Comparison of ENCODE assay signal across 8 cellular contexts in genomic region chr1:94247146-94248094, GRCh38. TPM values are rescaled to one million over a fixed set of nuclear protein-coding genes. Genes with fewer than 3 reads are reported as not detected.
A peak's percentile ranks its signal among the peaks of the same experiment; 100 is the strongest.
DNase-seq lines count a peak whose midpoint lies in the region; ATAC-seq, FAIRE-seq and TF ChIP-seq lines count a peak whose summit lies in the region.

No MANE protein-coding gene starts in this region.

- peaks cover 4% of the 10 kb centered on the region for H3K9me3 ChIP-seq in CD8-positive, alpha-beta T cell (ENCODE audit: low read length)
- H3K9me3 ChIP-seq in iPS-20b (ENCODE audit: insufficient read depth, low read depth, low read length) (no peaks in the 10 kb centered on the region), small intestine (ENCODE audit: control insufficient read depth, low read depth) (no peaks in the 10 kb centered on the region), OCI-LY7 (ENCODE audit: low read length) (no peaks in the 10 kb centered on the region)

- no peaks in the 10 kb centered on the region for H3K36me3 Mint-ChIP-seq in CD8-positive, alpha-beta T cell
- peaks cover 7% of the 10 kb centered on the region for H3K36me3 Mint-ChIP-seq in MCF 10A (ENCODE audit: insufficient read depth, unreplicated experiment)

- intact Hi-C loops in CD8-positive, alpha-beta T cell (cut with DNase I, micrococcal nuclease): no loop called here
- intact Hi-C loops in MCF 10A (cut with micrococcal nuclease) (loop anchor here (1.0 kb wide), 1 partner anchor 79 kb away; no protein-coding TSS in a partner anchor), OCI-LY7 (cut with micrococcal nuclease; ENCODE audit: unreplicated experiment) (no loop called here)

- H3K27me3 ChIP-seq in CD8-positive, alpha-beta T cell (ENCODE audit: insufficient read depth, low read length): peaks cover 14% of the 10 kb centered on the region
- peaks cover 84% of the 10 kb centered on the region for H3K27me3 ChIP-seq in iPS-20b (ENCODE audit: insufficient read depth, low read length)
- peaks cover 0 to 3% of the 10 kb centered on the region in 2 donors for H3K27me3 ChIP-seq in small intestine (ENCODE audit: control insufficient read depth in 2 of 2, insufficient read depth in 2 of 2, low read length in 2 of 2)

- CTCF ChIA-PET in CD8-positive, alpha-beta T cell (lab: Charles Lee): no interaction called here
- CTCF ChIA-PET in MCF 10A (lab: Yijun Ruan, JAX): interaction anchor here (0.7 to 4.4 kb wide), 8 partner anchors 10 to 221 kb away, joined by 3 to 22 read pairs (median 4); partner anchors contain the start of gene ARHGAP29
- CTCF ChIA-PET in OCI-LY7 (lab: Charles Lee; ENCODE audit: unreplicated experiment): no interaction called here

- POLR2A ChIA-PET in CD8-positive, alpha-beta T cell (lab: Charles Lee): no interaction called here
- POLR2A ChIA-PET in MCF 10A (lab: Yijun Ruan, JAX): interaction anchor here (0.6 to 5.2 kb wide), 19 partner anchors 8 to 184 kb away, joined by 3 to 69 read pairs (median 4); partner anchors contain the start of gene ARHGAP29
- POLR2A ChIA-PET in OCI-LY7 (lab: Charles Lee): no interaction called here

- H3K9ac ChIP-seq in iPS-20b (ENCODE audit: low read depth, low read length): no peak overlapping the region

- no TSS peak for BruUV-seq in MCF 10A (replicated peaks; lab: Mats Ljungman, UMichigan)
- BruUV-seq in OCI-LY7 (replicated peaks; lab: Mats Ljungman, UMichigan): no TSS peak

- H3K4me1 ChIP-seq in CD8-positive, alpha-beta T cell (ENCODE audit: insufficient read depth, low read length): no peaks in the 10 kb centered on the region
- H3K4me1 ChIP-seq in iPS-20b (ENCODE audit: insufficient read depth, low read length) (no peaks in the 10 kb centered on the region), small intestine (ENCODE audit: control insufficient read depth in 2 of 2, insufficient read depth in 1 of 2, low read depth in 1 of 2, low read length in 1 of 2) (no peaks in the 10 kb centered on the region), OCI-LY7 (ENCODE audit: insufficient read depth, low read length, poor library complexity, severe bottlenecking) (no peaks in the 10 kb centered on the region)

- no peak overlapping the region for H3K4me2 ChIP-seq in OCI-LY7 (ENCODE audit: low read length)

- H3K79me2 ChIP-seq in OCI-LY7 (ENCODE audit: insufficient read depth, low read depth, low read length): no peaks in the 10 kb centered on the region

- H3K27ac ChIP-seq in CD8-positive, alpha-beta T cell (ENCODE audit: low read depth, low read length): no peak overlapping the region
- H3K27ac ChIP-seq in iPS-20b (ENCODE audit: low read length) (no peak overlapping the region), small intestine (ENCODE audit: low read depth in 1 of 2, low read length in 1 of 2) (peak overlapping the region in 1 of 2 donors; percentile 74), OCI-LY7 (ENCODE audit: low read depth, low read length, poor library complexity, severe bottlenecking) (no peak overlapping the region)

- H3K4me3 Mint-ChIP-seq in CD8-positive, alpha-beta T cell: peak overlapping the region; percentile 75
- H3K4me3 Mint-ChIP-seq in MCF 10A (ENCODE audit: unreplicated experiment): peak overlapping the region; percentile 82

- H3K4me3 ChIP-seq in CD8-positive, alpha-beta T cell (ENCODE audit: low read depth, low read length): peak overlapping the region; percentile 30
- H3K4me3 ChIP-seq in iPS-20b (ENCODE audit: low read length) (peak overlapping the region; percentile 81), small intestine (ENCODE audit: low read depth in 1 of 2, low read length in 2 of 2) (peak overlapping the region; percentile 42 to 67), OCI-LY7 (ENCODE audit: low read depth, low read length, poor library complexity, severe bottlenecking) (no peak overlapping the region)

- H3K36me3 ChIP-seq in CD8-positive, alpha-beta T cell (ENCODE audit: insufficient read depth, low read length): no peaks in the 10 kb centered on the region
- H3K36me3 ChIP-seq in iPS-20b (ENCODE audit: insufficient read depth, low read depth, low read length) (no peaks in the 10 kb centered on the region), small intestine (ENCODE audit: control insufficient read depth in 2 of 2, insufficient read depth in 2 of 2, low read length in 2 of 2) (no peaks in the 10 kb centered on the region), OCI-LY7 (ENCODE audit: insufficient read depth, low read length) (no peaks in the 10 kb centered on the region)

- no peaks in the 10 kb centered on the region for H4K20me1 ChIP-seq in OCI-LY7 (ENCODE audit: insufficient read depth, low read length)

- H3K27ac Mint-ChIP-seq in CD8-positive, alpha-beta T cell: no peak overlapping the region
- H3K27ac Mint-ChIP-seq in MCF 10A (ENCODE audit: low read depth, unreplicated experiment): peak overlapping the region; percentile 77

- no peak for ATAC-seq in CD8-positive, alpha-beta T cell
- ATAC-seq in GM19043 (IDR thresholded peaks at IDR 0.05; ENCODE audit: low read depth, unreplicated experiment): peak; percentile 53
- peak; percentile 86 for ATAC-seq in HG03175 (IDR thresholded peaks at IDR 0.05; ENCODE audit: unreplicated experiment)

- WGBS in small intestine, 3 donors: 0 to 1% (median 0%) methylated on average over 57 to 102 of the region's 102 CpGs

- DNase-seq in CD8-positive, alpha-beta T cell: peak in 1 of 7 experiments; percentile 5
- DNase-seq in RCC 7860 (ENCODE audit: low spot score) (peak; percentile 75), MCF 10A (ENCODE audit: unreplicated experiment) (peak; percentile 72), small intestine (peak; percentile 69), OCI-LY7 (ENCODE audit: low spot score) (no peak)

- peaks cover 61% of the 10 kb centered on the region for H3K27me3 Mint-ChIP-seq in CD8-positive, alpha-beta T cell (ENCODE audit: low read depth)
- no peaks in the 10 kb centered on the region for H3K27me3 Mint-ChIP-seq in MCF 10A (ENCODE audit: insufficient read depth, unreplicated experiment)

- no peaks in the 10 kb centered on the region for H3K9me2 ChIP-seq in OCI-LY7 (ENCODE audit: insufficient read depth, low read length)

- no peak for TF ChIP-seq CTCF in CD8-positive, alpha-beta T cell (IDR thresholded peaks at IDR 0.05)
- TF ChIP-seq CTCF in MCF 10A (IDR thresholded peaks at IDR 0.05; ENCODE audit: unreplicated experiment) (no peak), OCI-LY7 (conservative IDR thresholded peaks at IDR 0.05; ENCODE audit: low read length) (no peak)

- H3K4me1 Mint-ChIP-seq in CD8-positive, alpha-beta T cell (ENCODE audit: low read depth): peaks cover 11% of the 10 kb centered on the region
- H3K4me1 Mint-ChIP-seq in MCF 10A (ENCODE audit: insufficient read depth, unreplicated experiment): peaks cover 23% of the 10 kb centered on the region

- peaks cover 10% of the 10 kb centered on the region for H3K9me3 Mint-ChIP-seq in CD8-positive, alpha-beta T cell
- no peaks in the 10 kb centered on the region for H3K9me3 Mint-ChIP-seq in MCF 10A (ENCODE audit: unreplicated experiment)

- FAIRE-seq in RCC 7860 (lab: Jason Lieb, UNC) (no peak), small intestine (lab: Jason Lieb, UNC) (no peak)

- H2AFZ ChIP-seq in OCI-LY7 (ENCODE audit: low read length): no peak overlapping the region

RNA-seq across cellular contexts. Expression of gene ARHGAP29, which starts 10.0 kb away (rescaled TPM):
- not detected for total RNA-seq in CD8-positive, alpha-beta T cell
- total RNA-seq in MCF 10A (2022) (38.6 and 46.7 TPM in 2 replicates), OCI-LY7 (2022) (not detected in 2 replicates)
- 1 to 10 TPM in 2 of 3 donors, under 1 TPM in 1; 0.22 to 7.0 (median 1.4) TPM for polyA plus RNA-seq in small intestine
- 0.06 TPM in 1 of 2 replicates, not detected in the other for total RNA-seq in OCI-LY7 (2014; rRNA removed; shearing (Covaris generic))

Comparison
In these comparisons a context has a peak if more than half of its experiments do, and no peak if none do; other contexts are left out.
1. RNA of gene ARHGAP29, which starts 10.0 kb away (total RNA-seq): 38.6 to 46.7 TPM in MCF 10A; 0.06 TPM in OCI-LY7 and not detected in CD8-positive, alpha-beta T cell; every median in the first group is over 10 times any median in the second.